ENCODE assay signal across 31 cellular contexts in the genomic region with DNA sequence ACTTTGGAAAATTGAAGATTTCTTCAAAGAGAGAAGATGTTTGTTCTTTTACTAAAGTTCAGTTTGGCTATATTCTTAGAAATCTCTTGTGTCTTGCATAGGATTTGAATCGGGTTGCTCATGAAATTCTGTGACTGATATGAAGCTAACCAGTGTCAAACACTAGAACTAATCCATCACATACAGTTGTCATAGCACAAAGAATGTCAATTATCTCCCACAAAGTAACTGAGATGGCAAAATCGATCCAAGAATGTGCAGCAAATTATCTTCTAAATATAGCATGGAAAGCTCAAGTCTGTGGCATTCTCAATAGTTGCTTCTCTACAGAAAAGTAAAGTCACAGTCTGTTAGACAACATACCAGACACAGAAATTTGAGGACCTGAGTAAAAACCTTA.
"Had no signal": no experiment of that assay in that cellular context is flagged by ENCODE, and none has a peak within 500 bp of the region (broad histone marks: within the 10 kb centered on the region; RNA-seq: fewer than 3 reads in every experiment).

No MANE protein-coding gene starts in this region.

- H3K36me3 Mint-ChIP-seq: stimulated activated memory B cell treated with anti-CD40 and anti-IgM and Interleukin-4, amounts not matched to agents 10 μg/mL and 1 μg/mL and 100 μg/mL, for 72 hours had no signal

- H3K27ac ChIP-seq: neutrophil, pancreas, prostate gland, right lobe of liver, sigmoid colon, skin epidermis, spleen, suprapubic skin, testis, tibial artery, transverse colon, upper lobe of right lung, uterus had no signal

- H3K27ac Mint-ChIP-seq: naive thymus-derived CD4-positive, alpha-beta T cell; natural killer cell; nephron; stimulated activated memory B cell treated with anti-CD40 and anti-IgM and Interleukin-4, amounts not matched to agents 10 μg/mL and 1 μg/mL and 100 μg/mL, for 72 hours; stimulated activated naive CD8-positive, alpha-beta T cell treated with anti-CD3 and anti-CD28 coated beads, Interleukin-15, amount 100 ng/mL, for 72 hours; type B pancreatic cell had no signal

- H3K4me2 ChIP-seq: smooth muscle cell had no signal

- H3K9me3 ChIP-seq: neutrophil, pancreas, prostate gland, right lobe of liver, testis, transverse colon, uterus had no signal

- H3K27me3 ChIP-seq: neutrophil, pancreas, right lobe of liver, sigmoid colon, spleen, suprapubic skin, testis, tibial artery, transverse colon, upper lobe of right lung, uterus had no signal

- ATAC-seq: naive thymus-derived CD4-positive, alpha-beta T cell; natural killer cell; pancreas; right cardiac atrium; right lobe of liver; stimulated activated memory B cell treated with anti-CD40 and anti-IgM and Interleukin-4, amounts not matched to agents 10 μg/mL and 1 μg/mL and 100 μg/mL, for 72 hours; stimulated activated naive CD8-positive, alpha-beta T cell treated with anti-CD3 and anti-CD28 coated beads, Interleukin-15, amount 100 ng/mL, for 72 hours; stimulated activated naive CD8-positive, alpha-beta T cell treated with anti-CD3 and anti-CD28 coated beads, Interleukin-15, Interleukin-2, amounts not matched to agents 100 U/mL and 50 U/mL, for 24 hours; upper lobe of right lung had no signal

- H3K4me1 Mint-ChIP-seq: natural killer cell; stimulated activated memory B cell treated with anti-CD40 and anti-IgM and Interleukin-4, amounts not matched to agents 10 μg/mL and 1 μg/mL and 100 μg/mL, for 72 hours; stimulated activated naive CD8-positive, alpha-beta T cell treated with anti-CD3 and anti-CD28 coated beads, Interleukin-15, amount 100 ng/mL, for 72 hours had no signal

- H3K4me3 ChIP-seq: pancreas, prostate gland, right lobe of liver, sigmoid colon, skin epidermis, smooth muscle cell, spleen, suprapubic skin, testis, tibial artery, transverse colon, upper lobe of right lung, uterus had no signal

- H3K27me3 Mint-ChIP-seq: stimulated activated memory B cell treated with anti-CD40 and anti-IgM and Interleukin-4, amounts not matched to agents 10 μg/mL and 1 μg/mL and 100 μg/mL, for 72 hours; stimulated activated naive CD8-positive, alpha-beta T cell treated with anti-CD3 and anti-CD28 coated beads, Interleukin-15, amount 100 ng/mL, for 72 hours; type B pancreatic cell had no signal

- H3K36me3 ChIP-seq: neutrophil, pancreas, prostate gland, right lobe of liver, sigmoid colon, spleen, suprapubic skin, tibial artery, transverse colon, upper lobe of right lung, uterus had no signal

- H3K4me3 Mint-ChIP-seq: naive thymus-derived CD4-positive, alpha-beta T cell; natural killer cell; nephron; neural crest cell; stimulated activated memory B cell treated with anti-CD40 and anti-IgM and Interleukin-4, amounts not matched to agents 10 μg/mL and 1 μg/mL and 100 μg/mL, for 72 hours; stimulated activated naive CD8-positive, alpha-beta T cell treated with anti-CD3 and anti-CD28 coated beads, Interleukin-15, amount 100 ng/mL, for 72 hours; type B pancreatic cell had no signal

- DNase-seq: naive thymus-derived CD4-positive, alpha-beta T cell; natural killer cell; nucleus accumbens; pancreas; right cardiac atrium; right lobe of liver; sigmoid colon; spleen; stimulated activated CD4-positive, alpha-beta T cell treated with anti-CD3 and anti-CD28 coated beads, Interleukin-12 subunit alpha, Interleukin-12 subunit beta, amount 100 ng/mL, for 4 hours; stimulated activated CD4-positive, alpha-beta T cell treated with anti-CD3 and anti-CD28 coated beads, Interleukin-1b, Interleukin-23, amount 100 ng/mL, for 48 hours; stimulated activated CD4-positive, alpha-beta T cell treated with anti-CD3 and anti-CD28 coated beads, Interleukin-4, amount 100 ng/mL, for 1 hour; stimulated activated CD4-positive, alpha-beta T cell treated with anti-CD3 and anti-CD28 coated beads, Interleukin-4, amount 100 ng/mL, for 4 hours; stimulated activated CD8-positive, alpha-beta memory T cell treated with anti-CD3 and anti-CD28 coated beads, Interleukin-4, amount 100 ng/mL, for 48 hours; stimulated activated naive CD4-positive, alpha-beta T cell; stimulated activated naive CD8-positive, alpha-beta T cell treated with anti-CD3 and anti-CD28 coated beads, Interleukin-15, amount 100 ng/mL, for 72 hours; stimulated activated naive CD8-positive, alpha-beta T cell treated with anti-CD3 and anti-CD28 coated beads, Interleukin-15, Interleukin-2, amounts not matched to agents 100 U/mL and 50 U/mL, for 24 hours; substantia nigra; testis; tibial artery; transverse colon; upper lobe of right lung; uterus had no signal
